In genomic region chr7:134819401-134819800, GRCh38 we compare ENCODE assay signal across 22 cellular contexts.
"Had no signal": no experiment of that assay in that cellular context is flagged by ENCODE, and none has a peak within 500 bp of the region (broad histone marks: within the 10 kb centered on the region; RNA-seq: fewer than 3 reads in every experiment).

No MANE protein-coding gene starts in this region.

- H3K36me3 ChIP-seq: adrenal gland, cardiac muscle cell, pancreas, suprapubic skin had no signal

- H3K27me3 Mint-ChIP-seq: activated CD4-positive, alpha-beta memory T cell treated with anti-CD3 and anti-CD28 coated beads for 36 hours had no signal

- ATAC-seq: activated naive CD4-positive, alpha-beta T cell treated with anti-CD3 and anti-CD28 coated beads, Interleukin-2, amount 50 U/mL, for 72 hours; effector memory CD8-positive, alpha-beta T cell; left ventricle myocardium superior; naive thymus-derived CD4-positive, alpha-beta T cell; pancreas; stimulated activated naive CD8-positive, alpha-beta T cell treated with anti-CD3 and anti-CD28 coated beads, Interleukin-15, Interleukin-2, amounts not matched to agents 100 U/mL and 50 U/mL, for 24 hours had no signal

- H3K36me3 Mint-ChIP-seq: activated CD4-positive, alpha-beta memory T cell treated with anti-CD3 and anti-CD28 coated beads for 36 hours; activated naive CD4-positive, alpha-beta T cell treated with anti-CD3 and anti-CD28 coated beads, Interleukin-2, amount 50 U/mL, for 72 hours had no signal

- H3K9me3 Mint-ChIP-seq: activated B cell treated with CpG ODN at 0.5 μM for 24 hours; activated CD4-positive, alpha-beta memory T cell treated with anti-CD3 and anti-CD28 coated beads for 36 hours; activated T-helper 1 cell treated with anti-CD3 and anti-CD28 coated beads, Interleukin-12 subunit alpha, Interleukin-12 subunit beta, Interleukin-2, Interleukin-4 antibody, amounts not matched to agents 30 ng/mL and 10 ng/mL and 1 ng/mL, durations not matched to agents 14 hours and 24 hours and 36 hours; effector memory CD8-positive, alpha-beta T cell had no signal

- H3K27ac ChIP-seq: adrenal gland, cardiac muscle cell, pancreas, suprapubic skin had no signal

- H3K4me1 Mint-ChIP-seq: activated B cell treated with CpG ODN at 0.5 μM for 24 hours; naive thymus-derived CD4-positive, alpha-beta T cell had no signal

- H3K9me3 ChIP-seq: adrenal gland, pancreas, suprapubic skin had no signal

- H3K4me1 ChIP-seq: adrenal gland, pancreas had no signal

- H3K27ac Mint-ChIP-seq: activated B cell treated with CpG ODN at 0.5 μM for 24 hours; activated CD4-positive, alpha-beta memory T cell treated with anti-CD3 and anti-CD28 coated beads for 36 hours; activated naive CD4-positive, alpha-beta T cell treated with anti-CD3 and anti-CD28 coated beads, Interleukin-2, amount 50 U/mL, for 72 hours; activated T-helper 1 cell treated with anti-CD3 and anti-CD28 coated beads, Interleukin-12 subunit alpha, Interleukin-12 subunit beta, Interleukin-2, Interleukin-4 antibody, amounts not matched to agents 30 ng/mL and 10 ng/mL and 1 ng/mL, durations not matched to agents 14 hours and 24 hours and 36 hours; effector memory CD8-positive, alpha-beta T cell; naive thymus-derived CD4-positive, alpha-beta T cell had no signal

- DNase-seq: activated B cell treated with CpG ODN at 0.5 μM for 24 hours; activated CD4-positive, alpha-beta memory T cell treated with anti-CD3 and anti-CD28 coated beads for 36 hours; activated CD4-positive, alpha-beta T cell treated with anti-CD3 and anti-CD28 coated beads for 4 hours; activated gamma-delta T cell treated with Interleukin-2 at 50 U/mL for 16 hours; activated T-cell treated with anti-CD3 and anti-CD28 coated beads for 4 hours; adrenal gland; effector memory CD8-positive, alpha-beta T cell; foreskin melanocyte; kidney; left ventricle myocardium superior; naive thymus-derived CD4-positive, alpha-beta T cell; pancreas; retina; stimulated activated CD4-positive, alpha-beta T cell treated with anti-CD3 and anti-CD28 coated beads, Interleukin-12 subunit alpha, Interleukin-12 subunit beta, amount 100 ng/mL, for 4 hours; stimulated activated CD4-positive, alpha-beta T cell treated with anti-CD3 and anti-CD28 coated beads, Interleukin-1b, Interleukin-23, amount 100 ng/mL, for 48 hours; stimulated activated naive CD8-positive, alpha-beta T cell treated with anti-CD3 and anti-CD28 coated beads, Interleukin-15, Interleukin-2, amounts not matched to agents 100 U/mL and 50 U/mL, for 24 hours; T-helper 1 cell; T-helper 9 cell had no signal

- H3K4me3 Mint-ChIP-seq: activated B cell treated with CpG ODN at 0.5 μM for 24 hours; activated CD4-positive, alpha-beta memory T cell treated with anti-CD3 and anti-CD28 coated beads for 36 hours; activated T-helper 1 cell treated with anti-CD3 and anti-CD28 coated beads, Interleukin-12 subunit alpha, Interleukin-12 subunit beta, Interleukin-2, Interleukin-4 antibody, amounts not matched to agents 30 ng/mL and 10 ng/mL and 1 ng/mL, durations not matched to agents 14 hours and 24 hours and 36 hours; effector memory CD8-positive, alpha-beta T cell; naive thymus-derived CD4-positive, alpha-beta T cell had no signal

- H3K4me3 ChIP-seq: adrenal gland, cardiac muscle cell, pancreas, suprapubic skin had no signal

- H3K27me3 ChIP-seq: adrenal gland, cardiac muscle cell, pancreas, suprapubic skin had no signal
